ENCODE assay signal across 22 cellular contexts in the genomic region with DNA sequence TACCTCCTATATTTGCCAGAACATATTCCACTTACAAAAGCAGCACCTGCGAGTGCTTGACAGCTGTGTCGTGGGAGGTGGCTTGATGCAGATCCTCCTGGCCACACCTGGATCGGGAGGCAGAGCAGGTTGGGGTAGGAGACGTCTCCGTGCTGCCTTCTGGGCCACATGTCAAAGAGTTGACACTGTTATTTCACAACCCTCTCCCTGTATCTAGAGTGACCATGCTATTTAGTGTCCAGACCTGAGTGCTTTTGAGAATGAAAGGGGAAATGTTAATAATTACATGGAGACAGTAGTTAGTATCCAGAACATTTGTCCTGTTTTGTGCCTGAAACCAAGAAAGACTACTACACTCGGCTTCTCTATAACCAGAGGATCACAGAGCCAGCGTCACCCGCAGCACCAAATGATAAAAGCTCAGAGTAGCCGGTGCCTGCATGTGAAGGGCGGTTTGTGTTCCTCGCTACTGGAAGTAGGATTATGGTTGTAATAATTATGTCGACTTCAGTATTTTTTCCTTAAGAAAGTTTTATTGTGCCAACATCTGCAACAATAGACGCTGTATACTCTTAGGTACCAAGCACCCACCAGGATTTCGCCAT.
A peak's percentile ranks its signal among the peaks of the same experiment; 100 is the strongest.
DNase-seq lines count a peak whose midpoint lies in the region; ATAC-seq and TF ChIP-seq lines count a peak whose summit lies in the region.
"Had no signal": no experiment of that assay in that cellular context is flagged by ENCODE, and none has a peak within 500 bp of the region (broad histone marks: within the 10 kb centered on the region; RNA-seq: fewer than 3 reads in every experiment).

No MANE protein-coding gene starts in this region.

- no peak overlapping the region for H2AFZ ChIP-seq in OCI-LY7 (ENCODE audit: low read length)
- H2AFZ ChIP-seq: GM23338, parathyroid adenoma had no signal

- TF ChIP-seq CTCF in HL-60 (IDR thresholded peaks at IDR 0.05; ENCODE audit: insufficient read depth, low read length) = no peak
- TF ChIP-seq CTCF in OCI-LY7 (conservative IDR thresholded peaks at IDR 0.05; ENCODE audit: low read length) = no peak
- no peak for TF ChIP-seq CTCF in right lobe of liver (IDR thresholded peaks at IDR 0.05)

- H3K4me2 ChIP-seq in BLaER1 (peak overlapping the region; percentile 82), OCI-LY7 (ENCODE audit: low read length) (peak overlapping the region; percentile 74)
- H3K4me2 ChIP-seq: GM23338 had no signal

- H3K9me3 ChIP-seq in BLaER1 = no peaks in the 10 kb centered on the region
- no peaks in the 10 kb centered on the region for H3K9me3 ChIP-seq in OCI-LY7 (ENCODE audit: low read length)
- no peaks in the 10 kb centered on the region for H3K9me3 ChIP-seq in right lobe of liver
- no peaks in the 10 kb centered on the region for H3K9me3 ChIP-seq in SJCRH30 (replicated peaks)
- H3K9me3 ChIP-seq: SJSA1 had no signal

- H3K36me3 ChIP-seq in BLaER1 (peaks cover 62% of the 10 kb centered on the region), OCI-LY7 (ENCODE audit: insufficient read depth, low read length) (no peaks in the 10 kb centered on the region), right lobe of liver (no peaks in the 10 kb centered on the region), SJCRH30 (no peaks in the 10 kb centered on the region)
- H3K36me3 ChIP-seq: SJSA1 had no signal

- H3K4me3 ChIP-seq in BLaER1 = no peak overlapping the region
- no peak overlapping the region for H3K4me3 ChIP-seq in HL-60 (replicated peaks; ENCODE audit: insufficient read depth, low read length)
- no peak overlapping the region for H3K4me3 ChIP-seq in OCI-LY7 (ENCODE audit: low read depth, low read length, poor library complexity, severe bottlenecking)
- H3K4me3 ChIP-seq in right lobe of liver = no peak overlapping the region
- no peak overlapping the region for H3K4me3 ChIP-seq in SJCRH30
- H3K4me3 ChIP-seq: GM23338, SJSA1, skin epidermis had no signal

- H3K9me2 ChIP-seq in OCI-LY7 (ENCODE audit: insufficient read depth, low read length) = no peaks in the 10 kb centered on the region

- peak overlapping the region; percentile 42 for H3K9ac ChIP-seq in BLaER1
- H3K9ac ChIP-seq: parathyroid adenoma had no signal

- no peak for DNase-seq in HL-60 (ENCODE audit: low read depth in 1 of 2, low spot score in 1 of 2)
- DNase-seq in OCI-LY7 (ENCODE audit: low spot score) = peak; percentile 35
- DNase-seq in right lobe of liver = no peak
- DNase-seq in SJCRH30 = no peak
- DNase-seq: activated CD4-positive, CD25-positive, alpha-beta regulatory T cell treated with anti-CD3 and anti-CD28 coated beads, Interleukin-2, amount 50 U/mL, for 72 hours; activated effector memory CD4-positive, alpha-beta T cell treated with Interleukin-2 at 50 U/mL for 16 hours; DMS 273 treated with DMSO at 0.1 percent for 48 hours; endodermal cell; left cardiac atrium; NCI-H1105; NCI-H446 treated with DMSO at 0.1 percent for 48 hours; stimulated activated CD4-positive, alpha-beta T cell treated with anti-CD3 and anti-CD28 coated beads, Interleukin-4, amount 100 ng/mL, for 4 hours; stimulated activated CD8-positive, alpha-beta memory T cell treated with anti-CD3 and anti-CD28 coated beads, Interleukin-4, amount 100 ng/mL, for 48 hours; T-helper 9 cell had no signal

- BruUV-seq in OCI-LY7 (replicated peaks; lab: Mats Ljungman, UMichigan) = no TSS peak

- ATAC-seq in right lobe of liver = peak; percentile 54 to 76 (median 62)
- ATAC-seq in HG03039 (IDR thresholded peaks at IDR 0.05; ENCODE audit: unreplicated experiment) = no peak
- ATAC-seq in HG03175 (IDR thresholded peaks at IDR 0.05; ENCODE audit: unreplicated experiment) = no peak
- ATAC-seq in GM19324 (IDR thresholded peaks at IDR 0.05; ENCODE audit: low FRiP score, unreplicated experiment) = no peak
- ATAC-seq: GM23338 had no signal

- 29% methylated on average over 14 of the region's 14 CpGs for WGBS in right lobe of liver (ENCODE audit: insufficient coverage, low coverage, low lambda C conversion rate, missing lambda C conversion rate)

- H3K4me1 ChIP-seq in BLaER1 (peaks cover 100% of the 10 kb centered on the region), OCI-LY7 (ENCODE audit: insufficient read depth, low read length, poor library complexity, severe bottlenecking) (peaks cover 82% of the 10 kb centered on the region), right lobe of liver (peaks cover 0 to 58% (median 25%) of the 10 kb centered on the region in 4 donors), SJCRH30 (peaks cover 25% of the 10 kb centered on the region)
- H3K4me1 ChIP-seq: parathyroid adenoma had no signal

- no peak for TF ChIP-seq POLR2A in right lobe of liver (IDR thresholded peaks at IDR 0.05)

- intact Hi-C loops in OCI-LY7 (cut with micrococcal nuclease; ENCODE audit: unreplicated experiment) (no loop called here), right lobe of liver (cut with DNase I) (no loop called here)

- CTCF ChIA-PET in OCI-LY7 (lab: Charles Lee; ENCODE audit: unreplicated experiment) = no interaction called here

- H3K27me3 ChIP-seq in BLaER1 = no peaks in the 10 kb centered on the region
- H3K27me3 ChIP-seq in HL-60 (ENCODE audit: insufficient read depth, poor library complexity, severe bottlenecking) = no peaks in the 10 kb centered on the region
- no peaks in the 10 kb centered on the region for H3K27me3 ChIP-seq in right lobe of liver
- H3K27me3 ChIP-seq in SJCRH30 = no peaks in the 10 kb centered on the region
- H3K27me3 ChIP-seq: SJSA1 had no signal

- peaks cover 43% of the 10 kb centered on the region; the same call in 1 of the 2 replicates for H3K79me2 ChIP-seq in OCI-LY7 (ENCODE audit: insufficient read depth, low read depth, low read length)

- H4K20me1 ChIP-seq in BLaER1 (peaks cover 100% of the 10 kb centered on the region), OCI-LY7 (ENCODE audit: insufficient read depth, low read length) (no peaks in the 10 kb centered on the region)

- POLR2A ChIA-PET in OCI-LY7 (lab: Charles Lee) = interaction anchor here (0.6 to 7.3 kb wide), 8 partner anchors 8 to 51 kb away, joined by 3 to 65 read pairs (median 12); no protein-coding TSS in a partner anchor

- H3K27ac ChIP-seq in BLaER1 = peak overlapping the region; percentile 74
- peak overlapping the region; percentile 10; the same call in 1 of the 2 replicates for H3K27ac ChIP-seq in HL-60 (replicated peaks)
- H3K27ac ChIP-seq in OCI-LY7 (ENCODE audit: low read depth, low read length, poor library complexity, severe bottlenecking) = peak overlapping the region; percentile 95
- H3K27ac ChIP-seq in right lobe of liver = peak overlapping the region in 1 of 3 donors; percentile 46
- H3K27ac ChIP-seq in SJCRH30 = no peak overlapping the region
- H3K27ac ChIP-seq: parathyroid adenoma, SJSA1 had no signal

Comparison
In these comparisons a context has a peak if more than half of its experiments do, and no peak if none do; other contexts are left out.
1. ATAC-seq: peak in right lobe of liver (4 of 4); none in HG03039 (single experiment), HG03175 (single experiment) and GM19324 (single experiment).